27 cellular contexts compared by ENCODE assay signal in the genomic region with DNA sequence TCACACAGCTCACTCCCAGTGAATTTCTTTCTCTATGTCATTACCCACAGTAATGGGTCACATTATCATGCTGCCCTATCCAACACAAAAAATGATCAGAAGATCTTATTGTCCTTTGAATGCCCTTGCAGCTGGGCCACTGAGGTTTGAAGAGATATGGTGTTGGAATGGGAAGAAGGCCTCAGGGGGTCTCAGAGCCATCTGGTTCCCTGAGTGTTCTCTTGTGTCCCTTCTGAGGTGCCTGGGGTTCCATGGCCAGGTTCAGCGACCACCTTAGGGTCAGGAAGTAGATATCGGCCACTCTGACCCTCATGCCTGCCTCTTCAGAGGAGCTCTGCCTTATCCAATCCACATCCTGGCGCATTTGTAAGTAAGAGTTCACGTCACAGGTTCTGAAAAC.
"Had no signal": no experiment of that assay in that cellular context is flagged by ENCODE, and none has a peak within 500 bp of the region (broad histone marks: within the 10 kb centered on the region; RNA-seq: fewer than 3 reads in every experiment).

No MANE protein-coding gene starts in this region.

- DNase-seq: activated CD4-positive, alpha-beta T cell treated with anti-CD3 and anti-CD28 coated beads for 1 hour; activated CD4-positive, alpha-beta T cell treated with anti-CD3 and anti-CD28 coated beads for 48 hours; activated CD4-positive, alpha-beta T cell treated with anti-CD3 and anti-CD28 coated beads, Interleukin-2, amount 50 U/mL, for 1 hour; activated CD4-positive, alpha-beta T cell treated with anti-CD3 and anti-CD28 coated beads, Interleukin-2, amount 50 U/mL, for 48 hours; activated CD8-positive, alpha-beta memory T cell treated with anti-CD3 and anti-CD28 coated beads for 24 hours; activated CD8-positive, alpha-beta T cell treated with anti-CD3 and anti-CD28 coated beads for 36 hours; activated effector memory CD4-positive, alpha-beta T cell treated with anti-CD3 and anti-CD28 coated beads, Interleukin-2, amount 50 U/mL, for 16 hours; activated naive CD4-positive, alpha-beta T cell treated with anti-CD3 and anti-CD28 coated beads for 36 hours; activated naive CD8-positive, alpha-beta T cell treated with anti-CD3 and anti-CD28 coated beads for 36 hours; activated naive CD8-positive, alpha-beta T cell treated with anti-CD3 and anti-CD28 coated beads, Interleukin-2, amount 50 U/mL, for 24 hours; activated T-cell treated with anti-CD3 and anti-CD28 coated beads, Interleukin-2, amount 50 U/mL, for 1 hour; activated T-cell treated with anti-CD3 and anti-CD28 coated beads, Interleukin-2, amount 50 U/mL, for 48 hours; adrenal gland; aorta; body of pancreas; central memory CD4-positive, alpha-beta T cell; cerebellar nuclear complex; colonic mucosa; effector CD8-positive, alpha-beta T cell; foreskin keratinocyte; gastrocnemius medialis; glutamatergic neuron; heart right ventricle; T-cell; T-helper 9 cell had no signal

- H3K4me3 ChIP-seq: adrenal gland, body of pancreas, cardiac muscle cell, colonic mucosa, gastrocnemius medialis, heart right ventricle, hepatocyte had no signal

- H2AFZ ChIP-seq: hepatocyte had no signal

- H3K27me3 ChIP-seq: body of pancreas, cardiac muscle cell, colonic mucosa, gastrocnemius medialis, hepatocyte had no signal

- H3K4me1 ChIP-seq: adrenal gland, body of pancreas, colonic mucosa, foreskin keratinocyte, gastrocnemius medialis, heart right ventricle had no signal

- H3K9me3 ChIP-seq: adrenal gland, body of pancreas, colonic mucosa, gastrocnemius medialis, heart right ventricle had no signal

- H3K79me2 ChIP-seq: hepatocyte had no signal

- H3K27ac ChIP-seq: adrenal gland, body of pancreas, cardiac muscle cell, colonic mucosa, foreskin keratinocyte, gastrocnemius medialis, heart right ventricle, hepatocyte had no signal

- H3K36me3 ChIP-seq: adrenal gland, cardiac muscle cell, colonic mucosa, gastrocnemius medialis, heart right ventricle had no signal
